In genomic region chr3:47228088-47228487, GRCh38 we compare ENCODE assay signal across 11 cellular contexts. TPM values are rescaled to one million over a fixed set of nuclear protein-coding genes. Genes with fewer than 3 reads are reported as not detected.
DNase-seq lines count a peak whose midpoint lies in the region; ATAC-seq, FAIRE-seq and TF ChIP-seq lines count a peak whose summit lies in the region.
"Had no signal": no experiment of that assay in that cellular context is flagged by ENCODE, and none has a peak within 500 bp of the region (broad histone marks: within the 10 kb centered on the region; RNA-seq: fewer than 3 reads in every experiment).

No MANE protein-coding gene starts in this region.

- POLR2A ChIA-PET in OCI-LY7 (lab: Charles Lee): no interaction called here

- no peaks in the 10 kb centered on the region for H3K27me3 Mint-ChIP-seq in stimulated activated memory B cell treated with anti-CD40 and anti-IgM and Interleukin-4, amounts not matched to agents 10 μg/mL and 1 μg/mL and 100 μg/mL, for 72 hours
- H3K27me3 Mint-ChIP-seq in immature natural killer cell (ENCODE audit: low read depth in 3 of 3): peaks cover 0 to 1% (median 0%) of the 10 kb centered on the region in 3 donors

- no TSS peak for BruUV-seq in OCI-LY7 (replicated peaks; lab: Mats Ljungman, UMichigan)

- no peaks in the 10 kb centered on the region for H3K79me2 ChIP-seq in OCI-LY7 (ENCODE audit: insufficient read depth, low read depth, low read length)

- H4K20me1 ChIP-seq in OCI-LY7 (ENCODE audit: insufficient read depth, low read length): no peaks in the 10 kb centered on the region

- no peak for TF ChIP-seq CTCF in OCI-LY7 (conservative IDR thresholded peaks at IDR 0.05; ENCODE audit: low read length)

- H3K4me3 Mint-ChIP-seq in stimulated activated memory B cell treated with anti-CD40 and anti-IgM and Interleukin-4, amounts not matched to agents 10 μg/mL and 1 μg/mL and 100 μg/mL, for 72 hours: peak overlapping the region; percentile 13
- H3K4me3 Mint-ChIP-seq in immature natural killer cell: no peak overlapping the region

- intact Hi-C loops in OCI-LY7 (cut with micrococcal nuclease; ENCODE audit: unreplicated experiment): loop anchor here (5.0 kb wide), 1 partner anchor 51 kb away; no protein-coding TSS in a partner anchor

- H3K36me3 ChIP-seq in OCI-LY7 (ENCODE audit: insufficient read depth, low read length): no peaks in the 10 kb centered on the region
- H3K36me3 ChIP-seq: stomach had no signal

- CTCF ChIA-PET in OCI-LY7 (lab: Charles Lee; ENCODE audit: unreplicated experiment): interaction anchor here (0.9 kb wide), 1 partner anchor 12 kb away, joined by 3 read pairs; no protein-coding TSS in a partner anchor

- no peak overlapping the region for H3K4me3 ChIP-seq in OCI-LY7 (ENCODE audit: low read depth, low read length, poor library complexity, severe bottlenecking)
- H3K4me3 ChIP-seq: stomach had no signal

- peak; percentile 51 for ATAC-seq in HG02798 (IDR thresholded peaks at IDR 0.05; ENCODE audit: poor library complexity, unreplicated experiment)
- ATAC-seq in stimulated activated memory B cell treated with anti-CD40 and anti-IgM and Interleukin-4, amounts not matched to agents 10 μg/mL and 1 μg/mL and 100 μg/mL, for 72 hours: peak; percentile 55

- peaks cover 38% of the 10 kb centered on the region for H3K4me1 ChIP-seq in OCI-LY7 (ENCODE audit: insufficient read depth, low read length, poor library complexity, severe bottlenecking)

- peaks cover 38% of the 10 kb centered on the region for H3K4me1 Mint-ChIP-seq in stimulated activated memory B cell treated with anti-CD40 and anti-IgM and Interleukin-4, amounts not matched to agents 10 μg/mL and 1 μg/mL and 100 μg/mL, for 72 hours
- no peaks in the 10 kb centered on the region for H3K4me1 Mint-ChIP-seq in immature natural killer cell

- H3K9me3 Mint-ChIP-seq in stimulated activated memory B cell treated with anti-CD40 and anti-IgM and Interleukin-4, amounts not matched to agents 10 μg/mL and 1 μg/mL and 100 μg/mL, for 72 hours: no peaks in the 10 kb centered on the region
- H3K9me3 Mint-ChIP-seq in immature natural killer cell: no peaks in the 10 kb centered on the region

- peak overlapping the region; percentile 85 for H3K27ac Mint-ChIP-seq in stimulated activated memory B cell treated with anti-CD40 and anti-IgM and Interleukin-4, amounts not matched to agents 10 μg/mL and 1 μg/mL and 100 μg/mL, for 72 hours
- no peak overlapping the region for H3K27ac Mint-ChIP-seq in immature natural killer cell

- H3K9me2 ChIP-seq in OCI-LY7 (ENCODE audit: insufficient read depth, low read length): no peaks in the 10 kb centered on the region

- FAIRE-seq in GM19239 (lab: Jason Lieb, UNC): peak; percentile 70

- H3K9me3 ChIP-seq in OCI-LY7 (ENCODE audit: low read length): no peaks in the 10 kb centered on the region
- H3K9me3 ChIP-seq: stomach had no signal

- peak overlapping the region; percentile 40; the same call in 1 of the 2 replicates for H2AFZ ChIP-seq in OCI-LY7 (ENCODE audit: low read length)

- DNase-seq in GM19239 (ENCODE audit: insufficient read length, low spot score) (no peak), OCI-LY7 (ENCODE audit: low spot score) (peak; percentile 24), putamen (ENCODE audit: low spot score) (no peak), immature natural killer cell (no peak), D341Med (ENCODE audit: low spot score) (no peak)
- DNase-seq: activated T-cell treated with anti-CD3 and anti-CD28 coated beads, Interleukin-2, amount 50 U/mL, for 48 hours; cortex of kidney; glutamatergic neuron; stomach had no signal

- no peaks in the 10 kb centered on the region for H3K36me3 Mint-ChIP-seq in stimulated activated memory B cell treated with anti-CD40 and anti-IgM and Interleukin-4, amounts not matched to agents 10 μg/mL and 1 μg/mL and 100 μg/mL, for 72 hours
- peaks cover 0 to 3% (median 0%) of the 10 kb centered on the region in 3 donors for H3K36me3 Mint-ChIP-seq in immature natural killer cell

- H3K27ac ChIP-seq in OCI-LY7 (ENCODE audit: low read depth, low read length, poor library complexity, severe bottlenecking): no peak overlapping the region
- H3K27ac ChIP-seq: stomach had no signal

- H3K4me2 ChIP-seq in OCI-LY7 (ENCODE audit: low read length): peak overlapping the region; percentile 59

RNA-seq across cellular contexts. Expression of gene KIF9, which starts 54.5 kb away (rescaled TPM):
- 4.7 and 11.7 TPM in 2 replicates for total RNA-seq in OCI-LY7 (2014; rRNA removed; shearing (Covaris generic))
- total RNA-seq in OCI-LY7 (2022): 10.1 and 11.0 TPM in 2 replicates
- 1 to 10 TPM; 2.2 to 8.3 (median 4.1) TPM for polyA plus RNA-seq in immature natural killer cell

RNA-seq across cellular contexts. Expression of gene KLHL18, which starts 54.7 kb away (rescaled TPM):
- total RNA-seq in OCI-LY7 (2014; rRNA removed; shearing (Covaris generic)): 11.8 and 13.1 TPM in 2 replicates
- 28.6 and 35.2 TPM in 2 replicates for total RNA-seq in OCI-LY7 (2022)
- polyA plus RNA-seq in immature natural killer cell: 10 to 100 TPM; 11.7 to 21.1 (median 15.4) TPM
